ENCODE assay signal across 26 cellular contexts in genomic region chr12:52270541-52271070, GRCh38. TPM values are rescaled to one million over a fixed set of nuclear protein-coding genes. Genes with fewer than 3 reads are reported as not detected.
"Had no signal": no experiment of that assay in that cellular context is flagged by ENCODE, and none has a peak within 500 bp of the region (broad histone marks: within the 10 kb centered on the region; RNA-seq: fewer than 3 reads in every experiment).

No MANE protein-coding gene starts in this region.

- H3K27me3 ChIP-seq: gastrocnemius medialis, testis had no signal

- H3K9me3 ChIP-seq: gastrocnemius medialis, left ventricle myocardium inferior, neutrophil, testis, transverse colon had no signal

- H3K4me3 ChIP-seq: gastrocnemius medialis, left ventricle myocardium inferior, smooth muscle cell, testis, transverse colon had no signal

- H3K36me3 ChIP-seq: gastrocnemius medialis, left ventricle myocardium inferior, neutrophil, transverse colon had no signal

- H3K27ac ChIP-seq: gastrocnemius medialis, left ventricle myocardium inferior, neutrophil, testis, transverse colon had no signal

- H3K4me1 ChIP-seq: gastrocnemius medialis, left ventricle myocardium inferior, testis, transverse colon had no signal

- DNase-seq: activated CD4-positive, alpha-beta T cell treated with anti-CD3 and anti-CD28 coated beads for 36 hours; activated CD4-positive, alpha-beta T cell treated with anti-CD3 and anti-CD28 coated beads, Interleukin-2, amount 50 U/mL, for 4 hours; activated gamma-delta T cell treated with Interleukin-2 at 50 U/mL for 16 hours; activated T-cell treated with anti-CD3 and anti-CD28 coated beads, Interleukin-2, amount 50 U/mL, for 1 hour; effector CD8-positive, alpha-beta T cell; gastrocnemius medialis; glutamatergic neuron; left ventricle myocardium inferior; stimulated activated CD4-positive, alpha-beta T cell treated with anti-CD3 and anti-CD28 coated beads, Interleukin-15, amount 100 ng/mL, for 24 hours; stimulated activated CD4-positive, alpha-beta T cell treated with anti-CD3 and anti-CD28 coated beads, Interleukin-2, amount 100 ng/mL, for 24 hours; stimulated activated naive CD4-positive, alpha-beta T cell; T-helper 2 cell; testis; transverse colon had no signal

- ATAC-seq: activated CD4-positive, alpha-beta T cell treated with anti-CD3 and anti-CD28 coated beads for 36 hours; activated naive CD4-positive, alpha-beta T cell treated with anti-CD3 and anti-CD28 coated beads, Interleukin-2, amount 50 U/mL, for 72 hours; gastrocnemius medialis had no signal

RNA-seq across cellular contexts. Expression of gene KRT86, which starts 3.8 kb away (rescaled TPM):
- total RNA-seq: activated CD4-positive, alpha-beta T cell treated with anti-CD3 and anti-CD28 coated beads for 36 hours; left ventricle myocardium inferior; lung microvascular endothelial cell; progenitor cell of endocrine pancreas; smooth muscle cell had no signal
- polyA plus RNA-seq: smooth muscle cell had no signal

RNA-seq across cellular contexts. Expression of gene KRT81, which starts 20.7 kb away (rescaled TPM):
- total RNA-seq: activated CD4-positive, alpha-beta T cell treated with anti-CD3 and anti-CD28 coated beads for 36 hours; activated naive CD4-positive, alpha-beta T cell treated with anti-CD3 and anti-CD28 coated beads, Interleukin-2, amount 50 U/mL, for 72 hours; activated T-helper 1 cell treated with anti-CD3 and anti-CD28 coated beads, Interleukin-12 subunit alpha, Interleukin-12 subunit beta, Interleukin-2, Interleukin-4 antibody, amounts not matched to agents 30 ng/mL and 10 ng/mL and 1 ng/mL, durations not matched to agents 14 hours and 24 hours and 36 hours; gastrocnemius medialis; left ventricle myocardium inferior; lung microvascular endothelial cell; progenitor cell of endocrine pancreas; renal cortical epithelial cell; transverse colon had no signal

RNA-seq across cellular contexts. Expression of gene KRT7, which starts 37.6 kb away (rescaled TPM):
- total RNA-seq: left ventricle myocardium inferior had no signal

RNA-seq across cellular contexts. Expression of gene KRT83, which starts 50.6 kb away (rescaled TPM):
- total RNA-seq: activated CD4-positive, alpha-beta T cell treated with anti-CD3 and anti-CD28 coated beads for 36 hours; activated naive CD4-positive, alpha-beta T cell treated with anti-CD3 and anti-CD28 coated beads, Interleukin-2, amount 50 U/mL, for 72 hours; activated T-helper 1 cell treated with anti-CD3 and anti-CD28 coated beads, Interleukin-12 subunit alpha, Interleukin-12 subunit beta, Interleukin-2, Interleukin-4 antibody, amounts not matched to agents 30 ng/mL and 10 ng/mL and 1 ng/mL, durations not matched to agents 14 hours and 24 hours and 36 hours; bronchial epithelial cell; dermis microvascular lymphatic vessel endothelial cell; epithelial cell of proximal tubule; left ventricle myocardium inferior; lung microvascular endothelial cell; mucosa of gallbladder; osteocyte; progenitor cell of endocrine pancreas; renal cortical epithelial cell; smooth muscle cell; transverse colon had no signal
- polyA plus RNA-seq: smooth muscle cell had no signal
